In genomic region chr6:55141611-55142010, GRCh38 we compare ENCODE assay signal across 29 cellular contexts. TPM values are rescaled to one million over a fixed set of nuclear protein-coding genes. Genes with fewer than 3 reads are reported as not detected.
"Had no signal": no experiment of that assay in that cellular context is flagged by ENCODE, and none has a peak within 500 bp of the region (broad histone marks: within the 10 kb centered on the region; RNA-seq: fewer than 3 reads in every experiment).

No MANE protein-coding gene starts in this region.

- H3K27me3 ChIP-seq: colonic mucosa, gastroesophageal sphincter, heart left ventricle, neural progenitor cell, right lobe of liver, stomach, thyroid gland, vagina had no signal

- DNase-seq: colonic mucosa; effector CD8-positive, alpha-beta T cell; endodermal cell; foreskin keratinocyte; heart left ventricle; hippocampal formation; naive thymus-derived CD4-positive, alpha-beta T cell; right lobe of liver; stimulated activated CD4-positive, alpha-beta T cell treated with anti-CD3 and anti-CD28 coated beads, Interleukin-2, amount 100 ng/mL, for 24 hours; stimulated activated CD4-positive, alpha-beta T cell treated with anti-CD3 and anti-CD28 coated beads, Interleukin-4, amount 100 ng/mL, for 24 hours; stimulated activated naive CD4-positive, alpha-beta T cell treated with Interleukin-2 at 50 U/mL for 16 hours; stomach; thyroid gland; trophoblast cell had no signal

- H3K79me2 ChIP-seq: parathyroid adenoma had no signal

- H3K4me2 ChIP-seq: neural progenitor cell had no signal

- H3K4me1 ChIP-seq: colonic mucosa, gastroesophageal sphincter, heart left ventricle, neural progenitor cell, parathyroid adenoma, right lobe of liver, stomach, thyroid gland, vagina had no signal

- H3K27ac ChIP-seq: colonic mucosa, epithelial cell of prostate, foreskin keratinocyte, gastroesophageal sphincter, heart left ventricle, neural progenitor cell, parathyroid adenoma, right lobe of liver, stomach, thyroid gland, vagina had no signal

- H3K9me3 ChIP-seq: colonic mucosa, gastroesophageal sphincter, heart left ventricle, right lobe of liver, stomach, thyroid gland, vagina had no signal

- FAIRE-seq: keratinocyte had no signal

- H3K9ac ChIP-seq: neural progenitor cell, parathyroid adenoma had no signal

- ATAC-seq: esophagus mucosa; foreskin keratinocyte; gastroesophageal sphincter; heart left ventricle; left lobe of liver; naive thymus-derived CD4-positive, alpha-beta T cell; right lobe of liver; stimulated activated effector memory CD8-positive, alpha-beta T cell treated with anti-CD3 and anti-CD28 coated beads, Interleukin-12 subunit alpha, Interleukin-12 subunit beta, amount 100 ng/mL, for 72 hours had no signal

- H3K4me3 ChIP-seq: colonic mucosa, gastroesophageal sphincter, heart left ventricle, lung, neural progenitor cell, right lobe of liver, stomach, thyroid gland, vagina had no signal

- H2AFZ ChIP-seq: neural progenitor cell, parathyroid adenoma had no signal

- H3K36me3 ChIP-seq: colonic mucosa, gastroesophageal sphincter, heart left ventricle, neural progenitor cell, right lobe of liver, stomach, thyroid gland, vagina had no signal

RNA-seq across cellular contexts. Expression of gene HCRTR2, which starts 32.7 kb away (rescaled TPM):
- total RNA-seq: colonic mucosa; esophagus mucosa; foreskin keratinocyte; heart left ventricle; left lobe of liver; liver; lung; mucosa of gallbladder; naive thymus-derived CD4-positive, alpha-beta T cell; osteoblast; progenitor cell of endocrine pancreas; right lobe of liver; stomach; thyroid gland; ureter; vagina had no signal
- polyA plus RNA-seq: foreskin keratinocyte; keratinocyte; liver; lung; naive thymus-derived CD4-positive, alpha-beta T cell; stomach had no signal
